10 cellular contexts compared by ENCODE assay signal in the genomic region with DNA sequence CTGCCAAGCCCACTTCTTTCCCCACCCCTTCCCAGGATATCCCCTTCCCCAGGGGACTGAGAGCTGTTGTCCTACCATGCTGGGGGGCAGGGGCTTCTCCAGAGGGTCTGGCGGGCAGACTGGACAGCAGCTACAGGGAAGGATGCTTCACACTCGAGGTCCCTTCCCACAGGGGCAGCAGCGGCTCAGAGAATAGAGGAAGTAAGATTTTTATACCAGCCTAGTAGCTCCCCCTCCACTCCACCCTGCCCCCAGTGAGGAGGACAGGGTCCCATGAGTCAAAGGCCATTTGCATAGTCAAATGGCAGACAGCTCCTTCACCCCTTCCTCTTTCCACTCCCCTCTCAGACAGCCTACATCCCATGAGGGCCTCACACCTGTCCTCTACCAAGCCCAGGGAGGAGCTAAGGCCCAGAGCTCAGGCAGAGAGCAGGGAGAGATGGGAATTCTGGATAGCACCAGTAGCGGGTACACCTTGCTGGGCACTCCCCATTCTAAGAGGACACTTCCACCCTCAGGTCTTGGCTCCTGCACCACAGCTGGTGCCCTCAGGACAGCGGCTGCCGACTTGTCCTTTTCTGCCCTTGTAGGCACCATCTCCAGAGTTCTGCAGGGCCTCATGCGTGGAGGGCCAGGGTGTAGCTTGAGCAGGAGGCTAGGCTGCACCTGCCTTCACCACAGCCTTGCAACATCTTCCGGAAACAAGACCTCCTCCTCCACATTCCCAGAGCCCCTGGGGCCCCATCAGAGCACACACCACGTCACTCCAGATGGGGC. TPM values are rescaled to one million over a fixed set of nuclear protein-coding genes. Genes with fewer than 3 reads are reported as not detected.
DNase-seq lines count a peak whose midpoint lies in the region; ATAC-seq, FAIRE-seq and TF ChIP-seq lines count a peak whose summit lies in the region.
"Had no signal": no experiment of that assay in that cellular context is flagged by ENCODE, and none has a peak within 500 bp of the region (broad histone marks: within the 10 kb centered on the region; RNA-seq: fewer than 3 reads in every experiment).

Gene TLR9 (minus strand): TSS at position 194 of the 777 bp plus-strand sequence. CDS start 116 bp downstream, at position 78.

- peak within 1 kb of the TSS; percentile 6 for H2BK5ac ChIP-seq in neuronal stem cell (ENCODE audit: low read length)

- no peak for TF ChIP-seq CTCF in body of pancreas (IDR thresholded peaks at IDR 0.05)

- H2AFZ ChIP-seq in neuronal stem cell (ENCODE audit: low read length) = no peak within 1 kb of the TSS

- H2AK5ac ChIP-seq in neuronal stem cell (ENCODE audit: low read depth, low read length) = peak within 1 kb of the TSS; percentile 70

- H3K4me3 ChIP-seq in neuronal stem cell (ENCODE audit: low read length in 2 of 2) (no peak within 1 kb of the TSS), body of pancreas (no peak within 1 kb of the TSS)

- H3K9ac ChIP-seq in neuronal stem cell (ENCODE audit: low read depth, low read length, poor library complexity) = no peak within 1 kb of the TSS

- H3K27ac ChIP-seq in neuronal stem cell (replicated peaks; ENCODE audit: low read length) (no peak within 1 kb of the TSS), body of pancreas (no peak within 1 kb of the TSS)

- no peak within 1 kb of the TSS for H3K18ac ChIP-seq in neuronal stem cell (ENCODE audit: low read length)

- peak within 1 kb of the TSS; percentile 52 for H4K8ac ChIP-seq in neuronal stem cell (ENCODE audit: low read depth, low read length)

- H3K27me3 ChIP-seq in neuronal stem cell (ENCODE audit: control insufficient read depth in 3 of 3, insufficient read depth in 3 of 3, low read depth in 1 of 3, low read length in 3 of 3) = no peaks in the 10 kb centered on the region
- H3K27me3 ChIP-seq in body of pancreas = no peaks in the 10 kb centered on the region

- DNase-seq in GDM1 (lab: John Stamatoyannopoulos, UW) = peak; percentile 61
- peak; percentile 80 for DNase-seq in GM19239 (ENCODE audit: insufficient read length, low spot score)
- DNase-seq in SKM-1 (lab: John Stamatoyannopoulos, UW; ENCODE audit: unreplicated experiment) = peak; percentile 73
- no peak for DNase-seq in neuronal stem cell (ENCODE audit: low spot score)
- DNase-seq in NCI-H2196 treated with DMSO at 0.1 percent for 48 hours (lab: John Stamatoyannopoulos, UW; ENCODE audit: unreplicated experiment) = no peak
- no peak for DNase-seq in body of pancreas
- DNase-seq in NCI-H2029 treated with DMSO at 0.1 percent for 48 hours (lab: John Stamatoyannopoulos, UW) = no peak

- peaks cover 2% of the 10 kb centered on the region for H3K79me1 ChIP-seq in neuronal stem cell (ENCODE audit: low read depth, low read length)

- H3K14ac ChIP-seq in neuronal stem cell (ENCODE audit: low read length) = peak within 1 kb of the TSS; percentile 56

- H3K4me1 ChIP-seq in neuronal stem cell (ENCODE audit: control insufficient read depth in 2 of 2, insufficient read depth in 1 of 2, low read depth in 1 of 2, low read length in 2 of 2) (peaks cover 0 to under 1% of the 10 kb centered on the region in 2 donors), body of pancreas (no peaks in the 10 kb centered on the region)

- no peak for TF ChIP-seq POLR2A in body of pancreas (IDR thresholded peaks at IDR 0.05)

- intact Hi-C loops in body of pancreas (cut with DNase I) = no loop called here

- no CpG with 5 or more reads among the region's 9 CpGs for WGBS in neuronal stem cell (ENCODE audit: extremely low coverage in 2 of 2, insufficient read length in 2 of 2, insufficient replicate concordance in 1 of 2), 2 donors
- WGBS in body of pancreas, 2 donors = 69 to 94% methylated on average over 3 to 9 of the region's 9 CpGs

- peak within 1 kb of the TSS; percentile 75 for H2BK12ac ChIP-seq in neuronal stem cell (ENCODE audit: low read length)

- no peak within 1 kb of the TSS for H3K4ac ChIP-seq in neuronal stem cell (ENCODE audit: low read length)

- H4K91ac ChIP-seq in neuronal stem cell (ENCODE audit: low read depth, low read length, poor library complexity) = no peak within 1 kb of the TSS

- peak within 1 kb of the TSS; percentile 55 for H3K23ac ChIP-seq in neuronal stem cell (ENCODE audit: low read depth, low read length, poor library complexity)

- H2BK15ac ChIP-seq in neuronal stem cell (ENCODE audit: low read length) = peak within 1 kb of the TSS; percentile 49

- H3K36me3 ChIP-seq in neuronal stem cell (replicated peaks in 1 of 2; ENCODE audit: control insufficient read depth in 2 of 2, insufficient read depth in 2 of 2, low read length in 2 of 2) = peaks cover 5 to 23% of the 10 kb centered on the region in 2 donors
- peaks cover 0 to 7% of the 10 kb centered on the region in 2 donors for H3K36me3 ChIP-seq in body of pancreas (replicated peaks in 1 of 2; ENCODE audit: insufficient read depth in 1 of 2, low read depth in 2 of 2)

- no peak within 1 kb of the TSS for H3K4me2 ChIP-seq in neuronal stem cell (ENCODE audit: insufficient read depth, low read length, poor library complexity, severe bottlenecking)

- peak within 1 kb of the TSS; percentile 16 for H2BK120ac ChIP-seq in neuronal stem cell (ENCODE audit: low read depth, low read length)

- FAIRE-seq in GM19239 (lab: Jason Lieb, UNC) = peak; percentile 95

- no peaks in the 10 kb centered on the region for H3K9me3 ChIP-seq in neuronal stem cell (replicated peaks in 1 of 2; ENCODE audit: control insufficient read depth in 2 of 2, insufficient read depth in 1 of 2, low read depth in 1 of 2, low read length in 2 of 2)
- no peaks in the 10 kb centered on the region for H3K9me3 ChIP-seq in body of pancreas

- ATAC-seq in HG03108 (IDR thresholded peaks at IDR 0.05; ENCODE audit: unreplicated experiment) (peak; percentile 84), body of pancreas (no peak)

RNA-seq across cellular contexts. Expression of gene TLR9, which starts in this region (rescaled TPM):
- 0.04 TPM for polyA plus RNA-seq in neuronal stem cell (2013, experiment 1 of 2)
- polyA plus RNA-seq in neuronal stem cell (2013, experiment 2 of 2) = 0.10 TPM
- under 1 TPM in 1 of 2 donors, not detected in 1; 0.26 TPM for total RNA-seq in body of pancreas
- total RNA-seq: HT1080, skeletal muscle tissue had no signal

Comparison
In these comparisons a context has a peak if more than half of its experiments do, and no peak if none do; other contexts are left out.
1. DNase-seq: peak in GDM1 (single experiment), GM19239 (single experiment) and SKM-1 (single experiment); none in neuronal stem cell (single experiment), NCI-H2196 treated with DMSO at 0.1 percent for 48 hours (single experiment), body of pancreas (0 of 4) and NCI-H2029 treated with DMSO at 0.1 percent for 48 hours (single experiment).